In genomic region chr4:93730760-93731159, GRCh38 we compare ENCODE assay signal across 1 cellular context.
TF ChIP-seq lines count a peak whose summit lies in the region.

No MANE protein-coding gene starts in this region.

TF ChIP-seq in GM23338, 12 proteins besides CTCF, POLR2A, EP300 and RAD21 (continued from another document):
- no peak for TF ChIP-seq ETS1 (IDR thresholded peaks at IDR 0.05)
- TF ChIP-seq ZNF114 (CRISPR knock-in tag; IDR thresholded peaks at IDR 0.05), result no peak
- TF ChIP-seq ZNF331 (CRISPR knock-in tag; IDR thresholded peaks at IDR 0.05; ENCODE audit: low read depth), result no peak
- TF ChIP-seq CREB1 (CRISPR knock-in tag; IDR thresholded peaks at IDR 0.05; ENCODE audit: low read depth), result no peak
